8 cellular contexts compared by ENCODE assay signal in the genomic region with DNA sequence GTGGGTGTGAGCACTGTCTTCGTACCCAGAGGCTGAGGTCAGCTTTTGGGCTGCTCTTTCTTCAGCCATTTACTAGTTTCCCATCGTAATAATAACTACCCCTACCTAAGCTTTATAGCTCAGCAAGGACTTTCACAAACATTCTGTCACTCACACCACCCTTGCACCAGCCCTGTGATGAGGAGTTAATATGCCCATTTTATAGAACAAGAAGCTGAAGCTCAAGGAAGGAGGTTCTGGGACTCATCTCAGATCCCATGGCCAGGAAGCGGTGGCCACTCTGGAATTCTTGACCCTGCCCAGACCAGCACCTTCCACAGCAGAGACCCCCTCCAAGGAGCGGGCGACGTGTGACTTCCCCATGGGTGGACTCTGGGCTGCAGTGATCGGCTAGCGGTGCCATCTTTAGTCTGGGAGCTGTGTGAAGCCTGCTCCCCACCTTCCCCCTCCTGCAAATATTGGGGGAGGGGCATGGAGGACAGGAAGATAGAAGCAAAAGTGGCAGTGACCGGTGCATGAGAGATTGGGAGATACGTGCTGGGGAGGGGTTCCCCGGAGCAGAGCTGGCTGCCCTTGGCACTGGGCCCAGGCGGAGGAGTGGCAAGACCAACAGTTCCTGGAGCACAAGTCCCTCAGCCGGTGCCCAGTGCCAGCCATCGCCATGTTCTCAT.
DNase-seq lines count a peak whose midpoint lies in the region; ATAC-seq and TF ChIP-seq lines count a peak whose summit lies in the region.

No MANE protein-coding gene starts in this region.

- H3K9me3 Mint-ChIP-seq in T-cell, result no peaks in the 10 kb centered on the region

- no peaks in the 10 kb centered on the region for H3K9me2 ChIP-seq in hepatocyte (replicated peaks; ENCODE audit: insufficient read depth)

- H3K27ac ChIP-seq in hepatocyte (peak overlapping the region; percentile 89), subcutaneous abdominal adipose tissue (ENCODE audit: low read depth, low read length) (peak overlapping the region; percentile 29)

- peak overlapping the region; percentile 75 to 76 for H3K27ac Mint-ChIP-seq in T-cell

- no peaks in the 10 kb centered on the region for H3K27me3 Mint-ChIP-seq in T-cell

- no peaks in the 10 kb centered on the region for H3K27me3 ChIP-seq in hepatocyte
- no peaks in the 10 kb centered on the region for H3K27me3 ChIP-seq in subcutaneous abdominal adipose tissue (ENCODE audit: control insufficient read depth in 5 of 5, insufficient read depth in 4 of 5, low read length in 5 of 5)

- H3K4me3 ChIP-seq in hepatocyte (no peak overlapping the region), subcutaneous abdominal adipose tissue (ENCODE audit: low read depth in 1 of 5, low read length in 5 of 5) (no peak overlapping the region)

- no peak for TF ChIP-seq CTCF in hepatocyte (IDR thresholded peaks at IDR 0.05; ENCODE audit: poor library complexity)

- no peaks in the 10 kb centered on the region for H3K79me2 ChIP-seq in hepatocyte

- H3K4me3 Mint-ChIP-seq in T-cell, result no peak overlapping the region

- H2AFZ ChIP-seq in hepatocyte, result no peak overlapping the region

- ATAC-seq in T-cell (replicated peaks in 1 of 4) (no peak), HG02884 (IDR thresholded peaks at IDR 0.05; ENCODE audit: unreplicated experiment) (no peak)

- WGBS in hepatocyte (ENCODE audit: low lambda C conversion rate, missing lambda C conversion rate), result 91% methylated on average over 14 of the region's 14 CpGs

- H3K4me1 ChIP-seq in hepatocyte (ENCODE audit: insufficient read depth), result peaks cover 50% of the 10 kb centered on the region
- H3K4me1 ChIP-seq in subcutaneous abdominal adipose tissue (ENCODE audit: control insufficient read depth in 5 of 5, insufficient read depth in 5 of 5, low read length in 5 of 5), result peaks cover 6 to 47% (median 43%) of the 10 kb centered on the region in 5 donors

- H3K9me3 ChIP-seq in hepatocyte (ENCODE audit: low read depth) (no peaks in the 10 kb centered on the region), subcutaneous abdominal adipose tissue (ENCODE audit: control insufficient read depth in 5 of 5, low read length in 5 of 5) (no peaks in the 10 kb centered on the region)

- peak in 75 of 76 experiments; percentile 31 to 97 (median 88) for DNase-seq in HUDEP-2 (lab: John Stamatoyannopoulos, UW; ENCODE audit: unreplicated experiment in 76 of 76)
- peak in 1 of 34 experiments; percentile 10 for DNase-seq in T-cell
- no peak for DNase-seq in hepatocyte (ENCODE audit: low spot score)
- no peak for DNase-seq in RPMI8226
- no peak for DNase-seq in HuH-7.5 (ENCODE audit: low spot score)
- DNase-seq in HPDE6-E6E7 (ENCODE audit: extremely low spot score), result no peak

- H3K4me1 Mint-ChIP-seq in T-cell, result peaks cover 42 to 48% (median 46%) of the 10 kb centered on the region in 3 donors

- H3K36me3 ChIP-seq in hepatocyte (replicated peaks; ENCODE audit: insufficient read depth, low read depth) (no peaks in the 10 kb centered on the region), subcutaneous abdominal adipose tissue (ENCODE audit: control insufficient read depth in 5 of 5, insufficient read depth in 5 of 5, low read length in 5 of 5) (no peaks in the 10 kb centered on the region)

- CTCF ChIA-PET in T-cell (lab: Charles Lee), result interaction anchor here (0.6 to 3.2 kb wide), 6 partner anchors 16 to 102 kb away, joined by 3 to 24 read pairs (median 3); no protein-coding TSS in a partner anchor

- POLR2A ChIA-PET in T-cell (lab: Charles Lee), result interaction anchor here in 1 of 2 donors (0.6 kb wide), 1 partner anchor 118 kb away, joined by 4 read pairs; no protein-coding TSS in a partner anchor

- no peak overlapping the region for H3K4me2 ChIP-seq in hepatocyte

- H3K9ac ChIP-seq in subcutaneous abdominal adipose tissue (ENCODE audit: low read length in 5 of 5), result no peak overlapping the region

- no peaks in the 10 kb centered on the region for H3K36me3 Mint-ChIP-seq in T-cell

- H4K20me1 ChIP-seq in hepatocyte (ENCODE audit: insufficient read depth, poor library complexity, severe bottlenecking), result no peaks in the 10 kb centered on the region

Comparison
In these comparisons a context has a peak if more than half of its experiments do, and no peak if none do; other contexts are left out.
1. DNase-seq: peak in HUDEP-2 (75 of 76); none in hepatocyte (single experiment), RPMI8226 (single experiment), HuH-7.5 (single experiment) and HPDE6-E6E7 (single experiment).